In the genomic region with DNA sequence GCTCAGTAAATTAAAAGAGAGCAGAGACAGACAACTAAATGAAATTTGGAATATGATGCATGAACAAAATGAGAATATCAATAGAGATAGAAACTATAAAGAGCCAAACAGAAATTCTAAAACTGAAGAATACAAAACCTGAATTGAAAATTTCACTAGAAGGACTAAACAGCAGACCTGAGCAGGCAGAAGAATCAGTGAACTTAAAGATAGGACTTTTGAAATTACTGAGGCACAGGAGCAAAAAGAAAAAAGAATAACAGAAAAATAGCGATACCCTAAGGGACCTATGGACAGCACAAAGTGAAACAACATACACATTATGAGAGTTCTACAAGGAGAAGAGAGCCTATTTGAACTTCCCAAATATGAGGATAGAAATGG, we compare ENCODE assay signal across 14 cellular contexts. TPM values are rescaled to one million over a fixed set of nuclear protein-coding genes. Genes with fewer than 3 reads are reported as not detected.
DNase-seq lines count a peak whose midpoint lies in the region; ATAC-seq, FAIRE-seq and TF ChIP-seq lines count a peak whose summit lies in the region.
"Had no signal": no experiment of that assay in that cellular context is flagged by ENCODE, and none has a peak within 500 bp of the region (broad histone marks: within the 10 kb centered on the region; RNA-seq: fewer than 3 reads in every experiment).

No MANE protein-coding gene starts in this region.

- H3K36me3 Mint-ChIP-seq in activated CD4-positive, alpha-beta T cell treated with anti-CD3 and anti-CD28 coated beads for 36 hours (ENCODE audit: low read depth) = peaks cover 43% of the 10 kb centered on the region
- peaks cover 95% of the 10 kb centered on the region for H3K36me3 Mint-ChIP-seq in CD4-positive, alpha-beta T cell (ENCODE audit: low read depth)
- H3K36me3 Mint-ChIP-seq in activated CD4-positive, alpha-beta memory T cell treated with anti-CD3 and anti-CD28 coated beads, Interleukin-2, amount 10 ng/mL, durations not matched to agents 7 days and 5 days (ENCODE audit: low read depth) = peaks cover 58% of the 10 kb centered on the region

- no peaks in the 10 kb centered on the region for H3K27me3 ChIP-seq in CD4-positive, alpha-beta T cell (ENCODE audit: control insufficient read depth, insufficient read depth, low read length)
- no peaks in the 10 kb centered on the region for H3K27me3 ChIP-seq in effector memory CD4-positive, alpha-beta T cell (replicated peaks; ENCODE audit: control insufficient read depth, insufficient read depth, low read length, poor library complexity, severe bottlenecking)
- H3K27me3 ChIP-seq in breast epithelium = no peaks in the 10 kb centered on the region
- H3K27me3 ChIP-seq: suprapubic skin had no signal

- no peak for ATAC-seq in activated CD4-positive, alpha-beta T cell treated with anti-CD3 and anti-CD28 coated beads for 36 hours
- ATAC-seq in CD4-positive, alpha-beta T cell (ENCODE audit: poor library complexity) = no peak
- ATAC-seq in GM19455 (IDR thresholded peaks at IDR 0.05; ENCODE audit: unreplicated experiment) = no peak

- no peak overlapping the region for H3K27ac ChIP-seq in CD4-positive, alpha-beta T cell (ENCODE audit: low read depth, low read length)
- peak overlapping the region; percentile 3 for H3K27ac ChIP-seq in effector memory CD4-positive, alpha-beta T cell (ENCODE audit: insufficient read depth, low read length, poor library complexity, severe bottlenecking)
- H3K27ac ChIP-seq in breast epithelium = no peak overlapping the region
- H3K27ac ChIP-seq: suprapubic skin had no signal

- H3K4me3 ChIP-seq in effector memory CD4-positive, alpha-beta T cell (ENCODE audit: insufficient read depth, low read depth, low read length, poor library complexity, severe bottlenecking) = no peak overlapping the region
- H3K4me3 ChIP-seq in breast epithelium = no peak overlapping the region
- H3K4me3 ChIP-seq: suprapubic skin had no signal

- no peak overlapping the region for H3K4me3 Mint-ChIP-seq in activated CD4-positive, alpha-beta T cell treated with anti-CD3 and anti-CD28 coated beads for 36 hours
- H3K4me3 Mint-ChIP-seq in CD4-positive, alpha-beta T cell = peak overlapping the region; percentile 36
- H3K4me3 Mint-ChIP-seq in activated CD4-positive, alpha-beta memory T cell treated with anti-CD3 and anti-CD28 coated beads, Interleukin-2, amount 10 ng/mL, durations not matched to agents 7 days and 5 days = no peak overlapping the region
- H3K4me3 Mint-ChIP-seq: HFFc6, memory B cell had no signal

- no peak for DNase-seq in activated CD4-positive, alpha-beta T cell treated with anti-CD3 and anti-CD28 coated beads for 36 hours
- no peak for DNase-seq in activated CD4-positive, alpha-beta T cell treated with anti-CD3 and anti-CD28 coated beads for 4 hours
- DNase-seq in CD4-positive, alpha-beta T cell = no peak
- DNase-seq in activated CD4-positive, alpha-beta memory T cell treated with anti-CD3 and anti-CD28 coated beads, Interleukin-2, amount 10 ng/mL, durations not matched to agents 7 days and 5 days = no peak
- DNase-seq in effector memory CD4-positive, alpha-beta T cell = no peak
- DNase-seq in H54 (ENCODE audit: insufficient read length, low spot score) = no peak
- DNase-seq in breast epithelium (ENCODE audit: low spot score in 2 of 2) = no peak
- DNase-seq: 8988T had no signal

- no peaks in the 10 kb centered on the region for H3K9me3 ChIP-seq in CD4-positive, alpha-beta T cell (ENCODE audit: control insufficient read depth, low read length)
- H3K9me3 ChIP-seq in effector memory CD4-positive, alpha-beta T cell (ENCODE audit: control insufficient read depth, low read length) = no peaks in the 10 kb centered on the region
- H3K9me3 ChIP-seq in breast epithelium = no peaks in the 10 kb centered on the region
- H3K9me3 ChIP-seq: suprapubic skin had no signal

- no peak for TF ChIP-seq POLR2A in H54 (IDR thresholded peaks at IDR 0.05; ENCODE audit: low read depth, low read length)
- no peak for TF ChIP-seq POLR2A in breast epithelium (IDR thresholded peaks at IDR 0.05)

- no peak for TF ChIP-seq CTCF in CD4-positive, alpha-beta T cell (IDR thresholded peaks at IDR 0.05)
- TF ChIP-seq CTCF in breast epithelium (IDR thresholded peaks at IDR 0.05) = no peak

- CTCF ChIA-PET in activated CD4-positive, alpha-beta T cell treated with anti-CD3 and anti-CD28 coated beads for 36 hours (lab: Charles Lee) = interaction anchor here (0.6 to 1.7 kb wide), 33 partner anchors 11 to 532 kb away, joined by 3 to 41 read pairs (median 5); no protein-coding TSS in a partner anchor
- CTCF ChIA-PET in CD4-positive, alpha-beta T cell (lab: Charles Lee) = interaction anchor here (0.7 to 2.0 kb wide), 44 partner anchors 11 to 530 kb away, joined by 3 to 67 read pairs (median 5); a partner anchor contains a TSS
- CTCF ChIA-PET in activated CD4-positive, alpha-beta memory T cell treated with anti-CD3 and anti-CD28 coated beads, Interleukin-2, amount 10 ng/mL, durations not matched to agents 7 days and 5 days (lab: Charles Lee) = interaction anchor here (0.7 to 2.0 kb wide), 49 partner anchors 9 to 421 kb away, joined by 3 to 64 read pairs (median 4); a partner anchor contains a TSS

- intact Hi-C loops in activated CD4-positive, alpha-beta T cell treated with anti-CD3 and anti-CD28 coated beads for 36 hours (cut with DNase I, micrococcal nuclease) = loop anchor here (1.0 to 10.0 kb wide), 7 partner anchors 77 to 835 kb away; no protein-coding TSS in a partner anchor
- intact Hi-C loops in CD4-positive, alpha-beta T cell (cut with DNase I, micrococcal nuclease) = loop anchor here (1.0 to 10.0 kb wide), 11 partner anchors 15 to 531 kb away; a partner anchor contains a TSS
- intact Hi-C loops in breast epithelium (cut with DNase I; ENCODE audit: low total_unique reads) = loop anchor here (10.0 kb wide), 1 partner anchor 185 kb away; no protein-coding TSS in a partner anchor

- H3K4me1 ChIP-seq in effector memory CD4-positive, alpha-beta T cell (ENCODE audit: control insufficient read depth, insufficient read depth, low read length, poor library complexity, severe bottlenecking) = peaks cover 16% of the 10 kb centered on the region
- H3K4me1 ChIP-seq in breast epithelium = no peaks in the 10 kb centered on the region
- H3K4me1 ChIP-seq: suprapubic skin had no signal

- no peaks in the 10 kb centered on the region for H3K27me3 Mint-ChIP-seq in activated CD4-positive, alpha-beta T cell treated with anti-CD3 and anti-CD28 coated beads for 36 hours
- no peaks in the 10 kb centered on the region for H3K27me3 Mint-ChIP-seq in CD4-positive, alpha-beta T cell
- no peaks in the 10 kb centered on the region for H3K27me3 Mint-ChIP-seq in activated CD4-positive, alpha-beta memory T cell treated with anti-CD3 and anti-CD28 coated beads, Interleukin-2, amount 10 ng/mL, durations not matched to agents 7 days and 5 days
- H3K27me3 Mint-ChIP-seq: memory B cell had no signal

- POLR2A ChIA-PET in activated CD4-positive, alpha-beta T cell treated with anti-CD3 and anti-CD28 coated beads for 36 hours (lab: Charles Lee) = interaction anchor here (0.7 to 1.1 kb wide), 3 partner anchors 62 to 187 kb away, joined by 3 to 9 read pairs (median 4); no protein-coding TSS in a partner anchor
- POLR2A ChIA-PET in CD4-positive, alpha-beta T cell (lab: Charles Lee) = interaction anchor here (1.0 to 1.9 kb wide), 23 partner anchors 10 to 505 kb away, joined by 3 to 30 read pairs (median 5); a partner anchor contains a TSS
- POLR2A ChIA-PET in activated CD4-positive, alpha-beta memory T cell treated with anti-CD3 and anti-CD28 coated beads, Interleukin-2, amount 10 ng/mL, durations not matched to agents 7 days and 5 days (lab: Charles Lee) = interaction anchor here (0.8 to 2.1 kb wide), 9 partner anchors 12 to 172 kb away, joined by 3 to 13 read pairs (median 4); a partner anchor contains a TSS

- peaks cover 26% of the 10 kb centered on the region for H3K36me3 ChIP-seq in effector memory CD4-positive, alpha-beta T cell (ENCODE audit: control insufficient read depth, insufficient read depth, low read length)
- H3K36me3 ChIP-seq in breast epithelium = no peaks in the 10 kb centered on the region

- peak overlapping the region; percentile 73 for H3K27ac Mint-ChIP-seq in activated CD4-positive, alpha-beta T cell treated with anti-CD3 and anti-CD28 coated beads for 36 hours
- peak overlapping the region; percentile 92 for H3K27ac Mint-ChIP-seq in CD4-positive, alpha-beta T cell
- H3K27ac Mint-ChIP-seq in activated CD4-positive, alpha-beta memory T cell treated with anti-CD3 and anti-CD28 coated beads, Interleukin-2, amount 10 ng/mL, durations not matched to agents 7 days and 5 days = peak overlapping the region; percentile 36
- H3K27ac Mint-ChIP-seq: HFFc6, memory B cell had no signal

- peaks cover 11% of the 10 kb centered on the region for H3K9me3 Mint-ChIP-seq in activated CD4-positive, alpha-beta T cell treated with anti-CD3 and anti-CD28 coated beads for 36 hours (ENCODE audit: low read depth)
- H3K9me3 Mint-ChIP-seq in CD4-positive, alpha-beta T cell = peaks cover 5% of the 10 kb centered on the region
- no peaks in the 10 kb centered on the region for H3K9me3 Mint-ChIP-seq in activated CD4-positive, alpha-beta memory T cell treated with anti-CD3 and anti-CD28 coated beads, Interleukin-2, amount 10 ng/mL, durations not matched to agents 7 days and 5 days
- H3K9me3 Mint-ChIP-seq: activated naive CD4-positive, alpha-beta T cell treated with anti-CD3 and anti-CD28 coated beads, Interleukin-2, amount 50 U/mL, for 72 hours; HFFc6; memory B cell had no signal

- peaks cover 61% of the 10 kb centered on the region for H3K4me1 Mint-ChIP-seq in activated CD4-positive, alpha-beta T cell treated with anti-CD3 and anti-CD28 coated beads for 36 hours
- peaks cover 68% of the 10 kb centered on the region for H3K4me1 Mint-ChIP-seq in CD4-positive, alpha-beta T cell (ENCODE audit: low read depth)
- peaks cover 56% of the 10 kb centered on the region for H3K4me1 Mint-ChIP-seq in activated CD4-positive, alpha-beta memory T cell treated with anti-CD3 and anti-CD28 coated beads, Interleukin-2, amount 10 ng/mL, durations not matched to agents 7 days and 5 days

- no peak for FAIRE-seq in H54 (lab: Jason Lieb, UNC)
- FAIRE-seq: small intestine had no signal

RNA-seq across cellular contexts. Expression of a gene that starts 41.6 kb away (rescaled TPM):
- total RNA-seq in activated CD4-positive, alpha-beta T cell treated with anti-CD3 and anti-CD28 coated beads for 36 hours = 10 to 100 TPM; 21.1 to 31.4 TPM
- 10 to 100 TPM; 17.1 to 17.5 TPM for total RNA-seq in CD4-positive, alpha-beta T cell
- 10 to 100 TPM; 32.7 to 32.8 TPM for total RNA-seq in activated CD4-positive, alpha-beta memory T cell treated with anti-CD3 and anti-CD28 coated beads, Interleukin-2, amount 10 ng/mL, durations not matched to agents 7 days and 5 days
- total RNA-seq in breast epithelium = 10 to 100 TPM; 51.8 to 75.2 (median 67.4) TPM

RNA-seq across cellular contexts. Expression of a gene that starts 41.7 kb away (rescaled TPM):
- 10 to 100 TPM; 17.7 to 33.2 TPM for total RNA-seq in activated CD4-positive, alpha-beta T cell treated with anti-CD3 and anti-CD28 coated beads for 36 hours
- total RNA-seq in CD4-positive, alpha-beta T cell = 10 to 100 TPM; 29.2 to 30.1 TPM
- 10 to 100 TPM; 26.3 TPM for total RNA-seq in activated CD4-positive, alpha-beta memory T cell treated with anti-CD3 and anti-CD28 coated beads, Interleukin-2, amount 10 ng/mL, durations not matched to agents 7 days and 5 days
- 10 to 100 TPM; 35.4 to 50.8 (median 45.6) TPM for total RNA-seq in breast epithelium

Comparison
In these comparisons a context has a peak if more than half of its experiments do, and no peak if none do; other contexts are left out.
1. H3K27ac Mint-ChIP-seq: peak in every context shown above with its lines; median percentile 92 in CD4-positive, alpha-beta T cell; 73 in activated CD4-positive, alpha-beta T cell treated with anti-CD3 and anti-CD28 coated beads for 36 hours; 36 in activated CD4-positive, alpha-beta memory T cell treated with anti-CD3 and anti-CD28 coated beads, Interleukin-2, amount 10 ng/mL, durations not matched to agents 7 days and 5 days.